8 cellular contexts compared by ENCODE assay signal in the genomic region with DNA sequence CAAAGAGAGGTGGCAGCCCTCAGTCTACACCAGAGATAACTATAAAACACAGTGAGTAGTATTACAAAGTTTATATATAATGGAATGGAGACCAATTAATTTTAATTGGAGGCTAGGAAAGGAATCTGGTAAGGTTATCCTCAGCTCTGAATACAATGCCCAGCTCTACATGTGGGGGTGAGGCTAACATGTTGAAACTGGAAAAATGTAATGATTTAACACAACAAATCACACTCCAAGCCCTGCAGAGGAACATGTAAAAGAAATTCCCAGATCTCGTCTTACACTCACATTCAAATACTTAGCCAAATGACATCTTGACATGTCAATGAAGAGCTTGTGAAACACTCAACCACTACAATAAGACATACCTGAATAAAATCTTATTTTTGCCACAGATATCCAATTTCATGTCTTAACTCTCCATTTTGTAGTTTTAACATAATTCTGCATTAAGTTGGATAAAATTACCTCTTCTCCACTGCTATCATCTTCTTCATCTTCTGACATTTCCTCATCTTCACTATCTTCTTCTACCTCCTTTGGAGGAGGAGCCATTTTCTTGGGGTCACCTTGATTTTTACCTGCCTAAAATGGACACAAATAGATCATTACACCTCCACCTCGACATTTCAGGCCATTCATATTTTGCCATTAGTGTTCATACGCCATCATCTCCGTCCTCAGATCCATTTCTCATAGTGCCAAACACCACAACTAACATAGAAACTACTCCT. TPM values are rescaled to one million over a fixed set of nuclear protein-coding genes. Genes with fewer than 3 reads are reported as not detected.
DNase-seq lines count a peak whose midpoint lies in the region; ATAC-seq and TF ChIP-seq lines count a peak whose summit lies in the region.

No MANE protein-coding gene starts in this region.

- H3K14ac ChIP-seq in mesenchymal stem cell (ENCODE audit: low read length in 2 of 2) = no peak overlapping the region

- 16 to 21% (median 18%) methylated on average over 4 of the region's 4 CpGs for WGBS in heart left ventricle, 4 donors
- WGBS in mesenchymal stem cell = 10% methylated on average over 4 of the region's 4 CpGs

- H2BK12ac ChIP-seq in mesenchymal stem cell (ENCODE audit: low read length in 2 of 2) = no peak overlapping the region

- H3K9me3 ChIP-seq in heart left ventricle = no peaks in the 10 kb centered on the region
- no peaks in the 10 kb centered on the region for H3K9me3 ChIP-seq in mesenchymal stem cell (ENCODE audit: control insufficient read depth, low read length)
- no peaks in the 10 kb centered on the region for H3K9me3 ChIP-seq in vagina

- H2BK120ac ChIP-seq in mesenchymal stem cell (ENCODE audit: low read depth, low read length) = no peak overlapping the region

- H3K27me3 Mint-ChIP-seq in brain = peaks cover 9% of the 10 kb centered on the region

- H3K4me2 ChIP-seq in mesenchymal stem cell (ENCODE audit: low read length, poor library complexity, severe bottlenecking) = peak overlapping the region; percentile 76

- ATAC-seq in heart left ventricle (no peak), left cardiac atrium (no peak)

- peaks cover 0 to 51% (median 23%) of the 10 kb centered on the region in 12 donors for H3K4me1 ChIP-seq in heart left ventricle
- H3K4me1 ChIP-seq in mesenchymal stem cell (ENCODE audit: control insufficient read depth, insufficient read depth, low read depth, low read length) = peaks cover 10% of the 10 kb centered on the region
- H3K4me1 ChIP-seq in vagina = peaks cover 31% of the 10 kb centered on the region

- H4K8ac ChIP-seq in mesenchymal stem cell (ENCODE audit: low read length) = no peak overlapping the region

- H3K27me3 ChIP-seq in heart left ventricle = no peaks in the 10 kb centered on the region
- no peaks in the 10 kb centered on the region for H3K27me3 ChIP-seq in mesenchymal stem cell (ENCODE audit: control insufficient read depth in 1 of 2, insufficient read depth in 1 of 2, low read length in 2 of 2)
- H3K27me3 ChIP-seq in vagina = no peaks in the 10 kb centered on the region

- no peak overlapping the region for H2AK5ac ChIP-seq in mesenchymal stem cell (ENCODE audit: low read length, severe bottlenecking)

- no peak overlapping the region for H3K4ac ChIP-seq in mesenchymal stem cell (ENCODE audit: low read depth in 1 of 2, low read length in 2 of 2)

- H3K18ac ChIP-seq in mesenchymal stem cell (ENCODE audit: low read depth in 1 of 2, low read length in 2 of 2) = no peak overlapping the region

- H2BK15ac ChIP-seq in mesenchymal stem cell (ENCODE audit: low read depth, poor library complexity, severe bottlenecking) = no peak overlapping the region

- intact Hi-C loops in heart left ventricle (cut with DNase I) = no loop called here
- intact Hi-C loops in left cardiac atrium (cut with DNase I) = no loop called here
- intact Hi-C loops in vagina (cut with DNase I) = loop anchor here (10.0 kb wide), 1 partner anchor 212 kb away; no protein-coding TSS in a partner anchor

- DNase-seq in heart left ventricle (no peak), left cardiac atrium (no peak), mesenchymal stem cell (no peak), vagina (ENCODE audit: extremely low spot score in 2 of 2) (no peak), epidermal melanocyte (ENCODE audit: insufficient read length, low spot score) (no peak), GM03348 (ENCODE audit: low spot score) (no peak), HT-29 (ENCODE audit: low spot score) (no peak)

- H3K27ac Mint-ChIP-seq in brain = peak overlapping the region in 4 of 5 experiments; percentile 96 to 100 (median 99)

- TF ChIP-seq POLR2A in heart left ventricle (IDR thresholded peaks at IDR 0.05) (no peak), vagina (IDR thresholded peaks at IDR 0.05) (no peak)

- H3K4me3 Mint-ChIP-seq in brain = peak overlapping the region; percentile 85 to 99 (median 93)

- H3K4me3 ChIP-seq in heart left ventricle (peak overlapping the region; percentile 70 to 99 (median 94)), mesenchymal stem cell (ENCODE audit: insufficient read depth in 1 of 2, low read depth in 1 of 2, low read length in 2 of 2) (peak overlapping the region in 1 of 2 experiments; percentile 91), vagina (peak overlapping the region; percentile 76 to 100)

- peaks cover 4% of the 10 kb centered on the region for H3K79me1 ChIP-seq in mesenchymal stem cell (replicated peaks; ENCODE audit: low read length, poor library complexity, severe bottlenecking)

- no peak overlapping the region for H2AFZ ChIP-seq in mesenchymal stem cell (ENCODE audit: low read depth, low read length)

- no peak for TF ChIP-seq CTCF in heart left ventricle (IDR thresholded peaks at IDR 0.05)
- no peak for TF ChIP-seq CTCF in brain (conservative IDR thresholded peaks at IDR 0.05)
- no peak for TF ChIP-seq CTCF in vagina (IDR thresholded peaks at IDR 0.05)

- peak overlapping the region; percentile 99 for H3K9ac ChIP-seq in mesenchymal stem cell (ENCODE audit: low read length)

- H3K4me1 Mint-ChIP-seq in brain = peaks cover 52% of the 10 kb centered on the region

- H3K36me3 ChIP-seq in heart left ventricle (peaks cover 5 to 53% (median 52%) of the 10 kb centered on the region in 9 donors), mesenchymal stem cell (ENCODE audit: control insufficient read depth in 1 of 2, insufficient read depth in 2 of 2, low read depth in 1 of 2, low read length in 2 of 2) (peaks cover 18 to 53% of the 10 kb centered on the region in 2 experiments), vagina (peaks cover 4 to 48% of the 10 kb centered on the region in 2 donors)

- H3K9me3 Mint-ChIP-seq in brain = peaks cover 0 to 3% (median 0%) of the 10 kb centered on the region in 5 experiments

- H3K27ac ChIP-seq in heart left ventricle (peak overlapping the region in 7 of 12 donors; percentile 95 to 99 (median 97)), mesenchymal stem cell (ENCODE audit: low read length, poor library complexity, severe bottlenecking) (no peak overlapping the region), vagina (peak overlapping the region; percentile 90)

- H3K23ac ChIP-seq in mesenchymal stem cell (ENCODE audit: low read length in 2 of 2) = no peak overlapping the region

- no peak overlapping the region for H4K91ac ChIP-seq in mesenchymal stem cell (ENCODE audit: low read length)

- H3K36me3 Mint-ChIP-seq in brain = peaks cover 52% of the 10 kb centered on the region

- H2BK5ac ChIP-seq in mesenchymal stem cell (ENCODE audit: low read depth, low read length, poor library complexity, severe bottlenecking) = no peak overlapping the region

RNA-seq across cellular contexts. Expression of a gene that starts 1.4 kb away (rescaled TPM):
- total RNA-seq in heart left ventricle (100 to 1,000 TPM in 8 of 9 donors, 10 to 100 TPM in 1; 60.9 to 352 (median 274) TPM), left cardiac atrium (100 to 1,000 TPM; 210 to 356 TPM), vagina (348 TPM)
- polyA plus RNA-seq in heart left ventricle (100 to 1,000 TPM; 103 to 281 TPM), brain (ENCODE audit: insufficient read depth, low read depth, low replicate concordance) (355 TPM)
- polyA plus RNA-seq in mesenchymal stem cell (2013, experiment 1 of 2) = 256 TPM
- polyA plus RNA-seq in mesenchymal stem cell (2013, experiment 2 of 2) = 256 TPM
- 227 and 245 TPM in 2 replicates for total RNA-seq in HT-29 (2014; rRNA removed; shearing (Covaris generic))
